ENCODE assay signal across 9 cellular contexts in genomic region chr19:6480843-6481415, GRCh38. TPM values are rescaled to one million over a fixed set of nuclear protein-coding genes. Genes with fewer than 3 reads are reported as not detected.
DNase-seq lines count a peak whose midpoint lies in the region; FAIRE-seq and TF ChIP-seq lines count a peak whose summit lies in the region.
"Had no signal": no experiment of that assay in that cellular context is flagged by ENCODE, and none has a peak within 500 bp of the region (broad histone marks: within the 10 kb centered on the region; RNA-seq: fewer than 3 reads in every experiment).

No MANE protein-coding gene starts in this region.

- DNase-seq in GM13977 (ENCODE audit: low spot score) (peak; percentile 35), small intestine (no peak), KG1 (lab: John Stamatoyannopoulos, UW) (no peak), NCI-H748 (lab: John Stamatoyannopoulos, UW; ENCODE audit: unreplicated experiment) (no peak), CD1c-positive myeloid dendritic cell (ENCODE audit: extremely low spot score) (no peak), GM19239 (ENCODE audit: insufficient read length, low spot score) (no peak)
- peak; percentile 44 for DNase-seq in Jurkat, Clone E6-1 (ENCODE audit: low read depth, low spot score)
- DNase-seq: OCI-M1 had no signal

- peak overlapping the region; percentile 88 for H3K4me3 ChIP-seq in Jurkat, Clone E6-1 (ENCODE audit: low read length)
- H3K4me3 ChIP-seq in small intestine (ENCODE audit: low read depth in 1 of 2, low read length in 2 of 2) = peak overlapping the region; percentile 28 to 43

- no peaks in the 10 kb centered on the region for H3K4me1 ChIP-seq in small intestine (ENCODE audit: control insufficient read depth in 2 of 2, insufficient read depth in 1 of 2, low read depth in 1 of 2, low read length in 1 of 2)

- no peaks in the 10 kb centered on the region for H3K9me3 ChIP-seq in small intestine (ENCODE audit: control insufficient read depth, low read depth)

- in situ Hi-C loops in GM13977 (cut with MboI; ENCODE audit: low pct_unique_long_range_greater_than_20kb, low sequenced_read_pairs, unreplicated experiment) = no loop called here

- no peak for TF ChIP-seq CTCF in GM13977 (IDR thresholded peaks at IDR 0.05; ENCODE audit: extremely low read depth, insufficient read depth, missing control alignments)

- no peaks in the 10 kb centered on the region for H3K36me3 ChIP-seq in small intestine (ENCODE audit: control insufficient read depth in 2 of 2, insufficient read depth in 2 of 2, low read length in 2 of 2)

- H3K27ac ChIP-seq in angular gyrus (ENCODE audit: low read depth, low read length) (peak overlapping the region; percentile 4), small intestine (ENCODE audit: low read depth in 1 of 2, low read length in 1 of 2) (peak overlapping the region; percentile 24 to 82)

- no peaks in the 10 kb centered on the region for H3K27me3 ChIP-seq in small intestine (ENCODE audit: control insufficient read depth in 2 of 2, insufficient read depth in 2 of 2, low read length in 2 of 2)

- 55 to 62% (median 58%) methylated on average over 10 of the region's 10 CpGs for WGBS in small intestine, 3 donors

- FAIRE-seq in small intestine (lab: Jason Lieb, UNC) (no peak), GM19239 (lab: Jason Lieb, UNC) (no peak)

RNA-seq across cellular contexts. Expression of gene DENND1C, which starts 0.7 kb away (rescaled TPM):
- polyA plus RNA-seq in Jurkat, Clone E6-1 (2012; ENCODE audit: insufficient read depth, insufficient read length) = 36.7 TPM
- 10 to 100 TPM in 1 of 3 donors, 1 to 10 TPM in 2; 4.0 to 11.2 (median 8.1) TPM for polyA plus RNA-seq in small intestine

RNA-seq across cellular contexts. Expression of gene CRB3, which starts 16.9 kb away (rescaled TPM):
- polyA plus RNA-seq in Jurkat, Clone E6-1 (2012; ENCODE audit: insufficient read depth, insufficient read length) = not detected
- polyA plus RNA-seq in small intestine = 100 to 1,000 TPM in 2 of 3 donors, 10 to 100 TPM in 1; 75.7 to 120 (median 114) TPM

RNA-seq across cellular contexts. Expression of gene TUBB4A, which starts 21.2 kb away (rescaled TPM):
- polyA plus RNA-seq in Jurkat, Clone E6-1 (2012; ENCODE audit: insufficient read depth, insufficient read length) = 49.6 TPM
- 1 to 10 TPM in 2 of 3 donors, not detected in 1; 1.1 to 5.8 TPM for polyA plus RNA-seq in small intestine

RNA-seq across cellular contexts. Expression of gene SLC25A23, which starts 21.3 kb away (rescaled TPM):
- polyA plus RNA-seq in Jurkat, Clone E6-1 (2012; ENCODE audit: insufficient read depth, insufficient read length) = 30.4 TPM
- polyA plus RNA-seq in small intestine = 10 to 100 TPM; 24.1 to 87.0 (median 72.1) TPM

RNA-seq across cellular contexts. Expression of gene SLC25A41, which starts 47.4 kb away (rescaled TPM):
- 1.3 TPM for polyA plus RNA-seq in Jurkat, Clone E6-1 (2012; ENCODE audit: insufficient read depth, insufficient read length)
- polyA plus RNA-seq in small intestine = 1 to 10 TPM in 1 of 3 donors, under 1 TPM in 2; 0.34 to 2.7 (median 0.54) TPM

Comparison
In these comparisons a context has a peak if more than half of its experiments do, and no peak if none do; other contexts are left out.
1. DNase-seq: peak in GM13977 (single experiment) and Jurkat, Clone E6-1 (single experiment); none in small intestine (single experiment), KG1 (single experiment), NCI-H748 (single experiment), CD1c-positive myeloid dendritic cell (single experiment) and GM19239 (single experiment).